ENCODE assay signal across 9 cellular contexts in the genomic region with DNA sequence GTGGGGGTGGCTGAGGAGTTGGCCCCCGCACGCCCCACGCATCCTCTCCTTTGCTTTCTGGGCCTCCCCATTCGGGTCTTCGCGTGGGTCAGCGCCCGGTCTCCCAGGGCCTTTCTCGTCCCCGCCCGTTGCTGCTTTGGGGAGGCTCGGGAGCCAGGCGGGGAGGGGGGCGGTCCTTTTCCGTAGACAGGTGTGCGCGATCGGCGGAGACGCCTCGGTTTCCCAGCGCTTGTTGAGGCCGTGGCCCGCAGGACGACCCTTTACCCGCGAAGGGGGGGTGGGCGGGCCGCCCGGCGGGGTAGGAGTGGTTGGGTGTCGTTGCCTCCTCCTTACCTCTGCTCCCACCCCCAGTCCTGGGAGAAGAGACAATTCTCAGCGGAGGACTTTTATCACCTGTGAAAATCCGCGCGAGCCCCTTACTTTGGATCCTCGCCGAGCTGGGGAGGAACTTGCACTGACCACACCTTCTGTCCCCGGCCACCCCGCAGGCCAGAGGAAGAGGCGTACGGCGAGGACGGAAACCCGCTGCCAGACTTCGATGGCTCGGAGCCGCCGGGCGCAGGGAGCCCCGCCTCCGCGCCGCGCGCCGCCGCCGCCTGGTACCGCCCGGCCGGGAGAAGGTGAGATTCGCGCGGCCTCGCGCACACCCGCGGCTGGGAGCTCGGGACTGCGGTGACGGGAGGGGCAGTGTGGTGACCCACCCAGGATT. TPM values are rescaled to one million over a fixed set of nuclear protein-coding genes. Genes with fewer than 3 reads are reported as not detected.
DNase-seq lines count a peak whose midpoint lies in the region; ATAC-seq and TF ChIP-seq lines count a peak whose summit lies in the region.
"Had no signal": no experiment of that assay in that cellular context is flagged by ENCODE, and none has a peak within 500 bp of the region (broad histone marks: within the 10 kb centered on the region; RNA-seq: fewer than 3 reads in every experiment).

No MANE protein-coding gene starts in this region.

- CTCF ChIA-PET in activated CD4-positive, alpha-beta T cell treated with anti-CD3 and anti-CD28 coated beads for 36 hours (lab: Charles Lee) = interaction anchor here (0.7 kb wide), 1 partner anchor 83 kb away, joined by 3 read pairs; no protein-coding TSS in a partner anchor
- CTCF ChIA-PET in activated CD4-positive, alpha-beta memory T cell treated with anti-CD3 and anti-CD28 coated beads for 36 hours (lab: Charles Lee) = no interaction called here

- POLR2A ChIA-PET in activated CD4-positive, alpha-beta T cell treated with anti-CD3 and anti-CD28 coated beads for 36 hours (lab: Charles Lee) = no interaction called here
- POLR2A ChIA-PET in activated CD4-positive, alpha-beta memory T cell treated with anti-CD3 and anti-CD28 coated beads for 36 hours (lab: Charles Lee) = no interaction called here

- H3K27me3 ChIP-seq in iPS DF 6.9 (ENCODE audit: control insufficient read depth, insufficient read depth, low read length) (peaks cover 83% of the 10 kb centered on the region), smooth muscle cell (ENCODE audit: low read depth) (peaks cover 100% of the 10 kb centered on the region)

- H3K4me3 ChIP-seq in iPS DF 6.9 (ENCODE audit: low read length) = peak overlapping the region; percentile 36; the same call in 1 of the 2 replicates
- H3K4me3 ChIP-seq in smooth muscle cell = peak overlapping the region; percentile 36

- H3K9me3 ChIP-seq in iPS DF 6.9 (ENCODE audit: control insufficient read depth, insufficient read depth, low read length) (no peaks in the 10 kb centered on the region), smooth muscle cell (replicated peaks; ENCODE audit: low read depth) (no peaks in the 10 kb centered on the region)

- peaks cover 5% of the 10 kb centered on the region for H3K4me1 ChIP-seq in iPS DF 6.9 (ENCODE audit: control insufficient read depth, insufficient read depth, low read length)
- peaks cover 30% of the 10 kb centered on the region for H3K4me1 ChIP-seq in smooth muscle cell (ENCODE audit: low read depth)

- no peak overlapping the region for H3K27ac Mint-ChIP-seq in activated CD4-positive, alpha-beta T cell treated with anti-CD3 and anti-CD28 coated beads for 36 hours
- no peak overlapping the region for H3K27ac Mint-ChIP-seq in activated CD4-positive, alpha-beta memory T cell treated with anti-CD3 and anti-CD28 coated beads for 36 hours

- no peak for ATAC-seq in activated CD4-positive, alpha-beta T cell treated with anti-CD3 and anti-CD28 coated beads for 36 hours
- ATAC-seq in HG03196 (IDR thresholded peaks at IDR 0.05; ENCODE audit: unreplicated experiment) (no peak), GM18520 (IDR thresholded peaks at IDR 0.05; ENCODE audit: unreplicated experiment) (no peak)

- peaks cover 63% of the 10 kb centered on the region for H3K27me3 Mint-ChIP-seq in activated CD4-positive, alpha-beta T cell treated with anti-CD3 and anti-CD28 coated beads for 36 hours
- peaks cover 65% of the 10 kb centered on the region for H3K27me3 Mint-ChIP-seq in activated CD4-positive, alpha-beta memory T cell treated with anti-CD3 and anti-CD28 coated beads for 36 hours

- H3K9me3 Mint-ChIP-seq in activated CD4-positive, alpha-beta T cell treated with anti-CD3 and anti-CD28 coated beads for 36 hours (ENCODE audit: low read depth) = peaks cover 2% of the 10 kb centered on the region
- peaks cover 3% of the 10 kb centered on the region for H3K9me3 Mint-ChIP-seq in activated CD4-positive, alpha-beta memory T cell treated with anti-CD3 and anti-CD28 coated beads for 36 hours

- no peaks in the 10 kb centered on the region; the same call in 1 of the 2 replicates for H3K36me3 ChIP-seq in iPS DF 6.9 (ENCODE audit: control insufficient read depth, insufficient read depth, low read length)
- H3K36me3 ChIP-seq in smooth muscle cell (ENCODE audit: low read depth) = no peaks in the 10 kb centered on the region

- H3K4me2 ChIP-seq in smooth muscle cell = peak overlapping the region; percentile 81

- WGBS in iPS DF 6.9 (ENCODE audit: insufficient coverage, insufficient read length) = no CpG with 5 or more reads among the region's 72 CpGs
- WGBS in smooth muscle cell (ENCODE audit: low lambda C conversion rate) = under 1% methylated on average over 52 of the region's 72 CpGs

- DNase-seq in activated CD4-positive, alpha-beta T cell treated with anti-CD3 and anti-CD28 coated beads for 36 hours = peak; percentile 39
- no peak for DNase-seq in activated CD4-positive, alpha-beta T cell treated with anti-CD3 and anti-CD28 coated beads for 4 hours
- DNase-seq in activated CD4-positive, alpha-beta memory T cell treated with anti-CD3 and anti-CD28 coated beads for 36 hours = peak; percentile 22
- DNase-seq in iPS DF 6.9 (ENCODE audit: low read depth, low spot score) (no peak), smooth muscle cell (lab: John Stamatoyannopoulos, UW; ENCODE audit: unreplicated experiment) (no peak), KBM-7 (no peak)

- in situ Hi-C loops in KBM-7 (cut with MboI; ENCODE audit: low pct_unique_long_range_greater_than_20kb, low sequenced_read_pairs) = no loop called here

- H3K9ac ChIP-seq in smooth muscle cell (ENCODE audit: low read depth) = no peak overlapping the region

- H3F3A ChIP-seq in smooth muscle cell (ENCODE audit: low read depth) = no peaks in the 10 kb centered on the region

- H3K27ac ChIP-seq in iPS DF 6.9 (ENCODE audit: low read length) (no peak overlapping the region), smooth muscle cell (ENCODE audit: low read depth) (no peak overlapping the region)
- H3K27ac ChIP-seq: C4-2B had no signal

- H4K20me1 ChIP-seq in smooth muscle cell (ENCODE audit: low read depth) = no peaks in the 10 kb centered on the region

- TF ChIP-seq CTCF in smooth muscle cell (IDR thresholded peaks at IDR 0.05; ENCODE audit: borderline replicate concordance, insufficient read depth, poor library complexity, severe bottlenecking) = no peak

- peak overlapping the region; percentile 19 for H3K4me3 Mint-ChIP-seq in activated CD4-positive, alpha-beta T cell treated with anti-CD3 and anti-CD28 coated beads for 36 hours
- H3K4me3 Mint-ChIP-seq in activated CD4-positive, alpha-beta memory T cell treated with anti-CD3 and anti-CD28 coated beads for 36 hours = peak overlapping the region; percentile 20

- intact Hi-C loops in activated CD4-positive, alpha-beta T cell treated with anti-CD3 and anti-CD28 coated beads for 36 hours (cut with DNase I, micrococcal nuclease) = no loop called here
- intact Hi-C loops in activated CD4-positive, alpha-beta memory T cell treated with anti-CD3 and anti-CD28 coated beads for 36 hours (cut with micrococcal nuclease) = no loop called here

- H3K79me2 ChIP-seq in smooth muscle cell (ENCODE audit: low read depth) = no peaks in the 10 kb centered on the region

- no peak overlapping the region for H2AFZ ChIP-seq in smooth muscle cell (ENCODE audit: low read depth)

- H3K4me1 Mint-ChIP-seq in activated CD4-positive, alpha-beta T cell treated with anti-CD3 and anti-CD28 coated beads for 36 hours = peaks cover 21% of the 10 kb centered on the region
- H3K4me1 Mint-ChIP-seq in activated CD4-positive, alpha-beta memory T cell treated with anti-CD3 and anti-CD28 coated beads for 36 hours (ENCODE audit: low read depth) = peaks cover 18% of the 10 kb centered on the region

- H3K36me3 Mint-ChIP-seq in activated CD4-positive, alpha-beta T cell treated with anti-CD3 and anti-CD28 coated beads for 36 hours (ENCODE audit: low read depth) = no peaks in the 10 kb centered on the region
- peaks cover 8% of the 10 kb centered on the region for H3K36me3 Mint-ChIP-seq in activated CD4-positive, alpha-beta memory T cell treated with anti-CD3 and anti-CD28 coated beads for 36 hours

RNA-seq across cellular contexts. Expression of gene ADCYAP1, which starts 2.7 kb away (rescaled TPM):
- total RNA-seq in activated CD4-positive, alpha-beta T cell treated with anti-CD3 and anti-CD28 coated beads for 36 hours = not detected
- not detected for total RNA-seq in activated CD4-positive, alpha-beta memory T cell treated with anti-CD3 and anti-CD28 coated beads for 36 hours
- not detected in 2 replicates for total RNA-seq in smooth muscle cell
- polyA plus RNA-seq in smooth muscle cell = not detected in 2 replicates

Comparison
In these comparisons a context has a peak if more than half of its experiments do, and no peak if none do; other contexts are left out.
1. DNase-seq: peak in activated CD4-positive, alpha-beta T cell treated with anti-CD3 and anti-CD28 coated beads for 36 hours (single experiment) and activated CD4-positive, alpha-beta memory T cell treated with anti-CD3 and anti-CD28 coated beads for 36 hours (single experiment); none in activated CD4-positive, alpha-beta T cell treated with anti-CD3 and anti-CD28 coated beads for 4 hours (0 of 2), iPS DF 6.9 (single experiment), smooth muscle cell (single experiment) and KBM-7 (single experiment).